13 cellular contexts compared by ENCODE assay signal in the genomic region with DNA sequence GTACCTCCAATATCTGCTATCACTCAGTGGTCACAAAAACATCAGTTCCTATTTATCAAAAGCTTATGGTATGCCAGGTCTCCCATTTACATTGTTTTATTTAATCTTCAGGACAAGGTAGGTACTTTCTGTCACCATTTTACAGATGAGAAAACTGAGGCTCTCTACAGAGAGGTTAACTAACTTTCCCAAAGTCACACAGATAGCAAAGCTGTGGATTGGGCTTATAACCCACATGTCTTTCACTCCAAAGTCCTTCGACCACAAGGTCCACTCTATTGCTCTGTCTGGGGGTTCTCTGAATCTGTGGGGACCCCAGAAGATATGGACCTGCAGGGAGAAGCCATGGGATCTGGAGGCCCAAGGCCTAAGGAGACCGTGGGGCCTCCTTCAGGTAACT. TPM values are rescaled to one million over a fixed set of nuclear protein-coding genes. Genes with fewer than 3 reads are reported as not detected.
A peak's percentile ranks its signal among the peaks of the same experiment; 100 is the strongest.
DNase-seq lines count a peak whose midpoint lies in the region; ATAC-seq, FAIRE-seq and TF ChIP-seq lines count a peak whose summit lies in the region.
"Had no signal": no experiment of that assay in that cellular context is flagged by ENCODE, and none has a peak within 500 bp of the region (broad histone marks: within the 10 kb centered on the region; RNA-seq: fewer than 3 reads in every experiment).

No MANE protein-coding gene starts in this region.

- peak overlapping the region; percentile 69 for H3K4me2 ChIP-seq in HepG2 (ENCODE audit: low read depth, low read length)

- POLR2A ChIA-PET in HepG2 (lab: Yijun Ruan, JAX): interaction anchor here (0.7 to 1.5 kb wide), 4 partner anchors 13 to 244 kb away, joined by 3 to 4 read pairs (median 3); partner anchors contain the start of genes AHCYL1, GNAI3 and STRIP1

- H3K27ac ChIP-seq in HepG2 (ENCODE audit: extremely low read length, insufficient read depth, low read length) (no peak overlapping the region), right lobe of liver (peak overlapping the region in 1 of 3 donors; percentile 19)

- TF ChIP-seq EP300 in HepG2 (IDR thresholded peaks at IDR 0.05; ENCODE audit: low read depth in 2 of 2, low read length in 2 of 2) (no peak), HepG2 (CRISPR knock-in tag; IDR thresholded peaks at IDR 0.05; ENCODE audit: borderline replicate concordance) (no peak)

- intact Hi-C loops in HepG2 (cut with micrococcal nuclease; ENCODE audit: unreplicated experiment): loop anchor here (5.0 kb wide), 2 partner anchors 122 to 192 kb away; partner anchors contain the start of genes AHCYL1 and CSF1
- intact Hi-C loops in right lobe of liver (cut with DNase I): no loop called here
- intact Hi-C loops in activated T-helper 2 cell treated with anti-CD3 and anti-CD28 coated beads, Interferon-gamma antibody, Interleukin-2, Interleukin-4, amounts not matched to agents 10 μg/mL and 5 μg/mL and 100 μg/mL, durations not matched to agents 14 hours and 24 hours and 36 hours (cut with micrococcal nuclease): loop anchor here (1.0 to 5.0 kb wide), 5 partner anchors 12 to 194 kb away; partner anchors contain the start of gene AHCYL1

- BruUV-seq in HepG2 (replicated peaks; lab: Mats Ljungman, UMichigan): no TSS peak

- DNase-seq in HepG2 (ENCODE audit: low spot score): no peak
- DNase-seq in right lobe of liver: no peak
- DNase-seq in activated T-helper 2 cell treated with anti-CD3 and anti-CD28 coated beads, Interferon-gamma antibody, Interleukin-2, Interleukin-4, amounts not matched to agents 10 μg/mL and 5 μg/mL and 100 μg/mL, durations not matched to agents 14 hours and 24 hours and 36 hours (ENCODE audit: low spot score): no peak
- no peak for DNase-seq in mesothelial cell of epicardium (ENCODE audit: low spot score in 2 of 2, unreplicated experiment in 2 of 2)
- no peak for DNase-seq in D721Med (ENCODE audit: insufficient read length, low spot score)
- DNase-seq in GM12892 (ENCODE audit: insufficient read length): no peak
- DNase-seq in left lobe of liver (ENCODE audit: low spot score): no peak
- DNase-seq: mammary epithelial cell, NCI-H1417 treated with DMSO at 0.1 percent for 48 hours, SHP77 had no signal

- no peaks in the 10 kb centered on the region for H4K20me1 ChIP-seq in HepG2 (ENCODE audit: insufficient read depth, low read length)

- no peak for ATAC-seq in HepG2
- no peak for ATAC-seq in right lobe of liver
- ATAC-seq in left lobe of liver: no peak
- no peak for ATAC-seq in HG03196 (IDR thresholded peaks at IDR 0.05; ENCODE audit: unreplicated experiment)

- no peak overlapping the region for H3K9ac ChIP-seq in HepG2 (ENCODE audit: insufficient read depth, low read depth, low read length)

- H3K27me3 ChIP-seq in HepG2 (ENCODE audit: control insufficient read depth in 1 of 2, insufficient read depth in 2 of 2, low read length in 2 of 2) (no peaks in the 10 kb centered on the region), right lobe of liver (no peaks in the 10 kb centered on the region)

- 60% methylated on average over 2 of the region's 2 CpGs for WGBS in HepG2 (ENCODE audit: low lambda C conversion rate)
- 56% methylated on average over 1 of the region's 2 CpGs for WGBS in right lobe of liver (ENCODE audit: insufficient coverage, low coverage, low lambda C conversion rate, missing lambda C conversion rate)

- H3K4me1 ChIP-seq in HepG2 (ENCODE audit: insufficient read depth, low read length) (peaks cover 82% of the 10 kb centered on the region), right lobe of liver (peaks cover 0 to 19% (median 0%) of the 10 kb centered on the region in 4 donors)

- peak overlapping the region; percentile 21 for H3K4me3 Mint-ChIP-seq in activated T-helper 2 cell treated with anti-CD3 and anti-CD28 coated beads, Interferon-gamma antibody, Interleukin-2, Interleukin-4, amounts not matched to agents 10 μg/mL and 5 μg/mL and 100 μg/mL, durations not matched to agents 14 hours and 24 hours and 36 hours (ENCODE audit: low read depth)
- no peak overlapping the region for H3K4me3 Mint-ChIP-seq in mesothelial cell of epicardium

- H3K36me3 ChIP-seq in HepG2 (replicated peaks in 1 of 2; ENCODE audit: control insufficient read depth in 1 of 2, insufficient read depth in 2 of 2, low read length in 2 of 2) (no peaks in the 10 kb centered on the region), right lobe of liver (no peaks in the 10 kb centered on the region)

- no peaks in the 10 kb centered on the region for H3K9me3 Mint-ChIP-seq in activated T-helper 2 cell treated with anti-CD3 and anti-CD28 coated beads, Interferon-gamma antibody, Interleukin-2, Interleukin-4, amounts not matched to agents 10 μg/mL and 5 μg/mL and 100 μg/mL, durations not matched to agents 14 hours and 24 hours and 36 hours
- no peaks in the 10 kb centered on the region for H3K9me3 Mint-ChIP-seq in mesothelial cell of epicardium

- no peaks in the 10 kb centered on the region for H3K27me3 Mint-ChIP-seq in activated T-helper 2 cell treated with anti-CD3 and anti-CD28 coated beads, Interferon-gamma antibody, Interleukin-2, Interleukin-4, amounts not matched to agents 10 μg/mL and 5 μg/mL and 100 μg/mL, durations not matched to agents 14 hours and 24 hours and 36 hours (ENCODE audit: low read depth)
- H3K27me3 Mint-ChIP-seq in mesothelial cell of epicardium (ENCODE audit: low read depth): no peaks in the 10 kb centered on the region

- no peak overlapping the region for H2AFZ ChIP-seq in HepG2 (ENCODE audit: low read length)

- TF ChIP-seq POLR2A in HepG2 (IDR thresholded peaks at IDR 0.05; ENCODE audit: insufficient read depth in 1 of 2, low read depth in 2 of 2, low read length in 2 of 2): no peak
- no peak for TF ChIP-seq POLR2A in right lobe of liver (IDR thresholded peaks at IDR 0.05)
- no peak for TF ChIP-seq POLR2A in GM12892 (IDR thresholded peaks at IDR 0.05; ENCODE audit: low read depth, low read length)

- peaks cover 75% of the 10 kb centered on the region for H3K4me1 Mint-ChIP-seq in activated T-helper 2 cell treated with anti-CD3 and anti-CD28 coated beads, Interferon-gamma antibody, Interleukin-2, Interleukin-4, amounts not matched to agents 10 μg/mL and 5 μg/mL and 100 μg/mL, durations not matched to agents 14 hours and 24 hours and 36 hours (ENCODE audit: low read depth)
- peaks cover 88% of the 10 kb centered on the region for H3K4me1 Mint-ChIP-seq in mesothelial cell of epicardium

- H3K4me3 ChIP-seq in HepG2 (replicated peaks in 1 of 3; ENCODE audit: insufficient read depth in 1 of 3, low read depth in 2 of 3, low read length in 3 of 3) (peak overlapping the region in 1 of 3 experiments; percentile 54; a peak in 1 of 6 replicates), right lobe of liver (no peak overlapping the region)

- H3K9me3 ChIP-seq in HepG2 (ENCODE audit: low read length): no peaks in the 10 kb centered on the region
- no peaks in the 10 kb centered on the region for H3K9me3 ChIP-seq in right lobe of liver

- in situ Hi-C loops in HepG2 (cut with HindIII; ENCODE audit: extremely low pct_ligation_motif_present, low pct_unique_long_range_greater_than_20kb): no loop called here

- H3K27ac Mint-ChIP-seq in activated T-helper 2 cell treated with anti-CD3 and anti-CD28 coated beads, Interferon-gamma antibody, Interleukin-2, Interleukin-4, amounts not matched to agents 10 μg/mL and 5 μg/mL and 100 μg/mL, durations not matched to agents 14 hours and 24 hours and 36 hours: peak overlapping the region; percentile 97
- peak overlapping the region; percentile 71 for H3K27ac Mint-ChIP-seq in mesothelial cell of epicardium

- TF ChIP-seq RAD21 in HepG2 (CRISPR knock-in tag; IDR thresholded peaks at IDR 0.05): no peak

- no peak for TF ChIP-seq CTCF in HepG2 (CRISPR knock-in tag; IDR thresholded peaks at IDR 0.05)
- TF ChIP-seq CTCF in right lobe of liver (IDR thresholded peaks at IDR 0.05): no peak
- no peak for TF ChIP-seq CTCF in mesothelial cell of epicardium (IDR thresholded peaks at IDR 0.05; ENCODE audit: unreplicated experiment)
- no peak for TF ChIP-seq CTCF in D721Med (IDR thresholded peaks at IDR 0.05; ENCODE audit: insufficient read depth, missing control alignments)

- CTCF ChIA-PET in HepG2 (lab: Yijun Ruan, JAX; ENCODE audit: low intra/inter-chr PET ratio, low total read pairs): no interaction called here

- peaks cover 4% of the 10 kb centered on the region for H3K36me3 Mint-ChIP-seq in activated T-helper 2 cell treated with anti-CD3 and anti-CD28 coated beads, Interferon-gamma antibody, Interleukin-2, Interleukin-4, amounts not matched to agents 10 μg/mL and 5 μg/mL and 100 μg/mL, durations not matched to agents 14 hours and 24 hours and 36 hours (ENCODE audit: low read depth)
- H3K36me3 Mint-ChIP-seq in mesothelial cell of epicardium: no peaks in the 10 kb centered on the region

- FAIRE-seq in HepG2 (lab: Jason Lieb, UNC) (no peak), D721Med (lab: Jason Lieb, UNC) (no peak), GM12892 (lab: Jason Lieb, UNC) (no peak)

- H3K79me2 ChIP-seq in HepG2 (ENCODE audit: insufficient read depth, low read length): no peaks in the 10 kb centered on the region

RNA-seq across cellular contexts. Expression of gene EPS8L3, which starts 26.6 kb away (rescaled TPM):
- total RNA-seq in HepG2 (2016; rRNA removed; fragmentation: Illumina TruSeq; extraction: Trizol): 7.6 and 18.2 TPM in 2 replicates
- total RNA-seq in HepG2 (2016; cell fraction: cytosol; rRNA removed; fragmentation: Illumina TruSeq; extraction: Trizol; ENCODE audit: low read depth): 3.1 and 3.5 TPM in 2 replicates
- total RNA-seq in HepG2 (2016; cell fraction: insoluble cytoplasmic fraction; rRNA removed; fragmentation: Illumina TruSeq; extraction: Trizol): 6.3 and 18.1 TPM in 2 replicates
- 4.6 and 5.1 TPM in 2 replicates for total RNA-seq in HepG2 (2016; cell fraction: membrane; rRNA removed; fragmentation: Illumina TruSeq; extraction: Trizol)
- 21.5 and 27.6 TPM in 2 replicates for total RNA-seq in HepG2 (2016; cell fraction: nucleus; rRNA removed; fragmentation: Illumina TruSeq; extraction: Trizol)
- 106 and 127 TPM in 2 replicates for polyA plus RNA-seq in HepG2 (2011; rRNA removed)
- polyA plus RNA-seq in HepG2 (2011; cell fraction: cytosol; rRNA removed): 24.6 and 30.4 TPM in 2 replicates
- polyA plus RNA-seq in HepG2 (2011; cell fraction: nucleus; rRNA removed): 854 and 1,047 TPM in 2 replicates
- polyA plus RNA-seq in HepG2 (2012): 79.1 and 95.8 TPM in 2 replicates
- 3.0 and 3.7 TPM in 2 replicates for polyA plus RNA-seq in HepG2 (2016; cell fraction: cytosol; fragmentation: Illumina TruSeq; extraction: Trizol; ENCODE audit: low read depth)
- polyA plus RNA-seq in HepG2 (2016; cell fraction: insoluble cytoplasmic fraction; fragmentation: Illumina TruSeq; extraction: Trizol; ENCODE audit: low read depth): 11.9 and 13.8 TPM in 2 replicates
- polyA plus RNA-seq in HepG2 (2016; cell fraction: membrane; fragmentation: Illumina TruSeq; extraction: Trizol; ENCODE audit: low read depth): 4.6 and 5.0 TPM in 2 replicates
- 139 and 140 TPM in 2 replicates for polyA plus RNA-seq in HepG2 (2016; cell fraction: nucleus; fragmentation: Illumina TruSeq; extraction: Trizol; ENCODE audit: insufficient read depth, low read depth)
- 2.2 and 43.5 TPM in 2 replicates for polyA minus RNA-seq in HepG2 (2011; rRNA and poly(A)+ RNA removed; ENCODE audit: low replicate concordance)
- 15.7 and 17.0 TPM in 2 replicates for polyA minus RNA-seq in HepG2 (2011; cell fraction: cytosol; rRNA and poly(A)+ RNA removed)
- polyA minus RNA-seq in HepG2 (2011; cell fraction: nucleus; rRNA and poly(A)+ RNA removed): 107 and 127 TPM in 2 replicates
- total RNA-seq in right lobe of liver: 1 to 10 TPM in 3 of 6 experiments, not detected in 3; 3.2 to 4.7 (median 3.3) TPM
- total RNA-seq in activated T-helper 2 cell treated with anti-CD3 and anti-CD28 coated beads, Interferon-gamma antibody, Interleukin-2, Interleukin-4, amounts not matched to agents 10 μg/mL and 5 μg/mL and 100 μg/mL, durations not matched to agents 14 hours and 24 hours and 36 hours: not detected in 2 replicates
- 0.13 to 0.34 TPM in 2 of 3 replicates, not detected in the other for total RNA-seq in mesothelial cell of epicardium
- not detected for polyA plus RNA-seq in GM12892 (2012; ENCODE audit: missing spikeins)
- total RNA-seq in left lobe of liver: 0.15 TPM
- total RNA-seq: epithelial cell of proximal tubule, mammary epithelial cell, posterior vena cava had no signal
- polyA plus RNA-seq: mammary epithelial cell had no signal

RNA-seq across cellular contexts. Expression of gene GSTM3, which starts 49.5 kb away (rescaled TPM):
- total RNA-seq in HepG2 (2016; rRNA removed; fragmentation: Illumina TruSeq; extraction: Trizol): 127 and 150 TPM in 2 replicates
- 35.2 and 40.3 TPM in 2 replicates for total RNA-seq in HepG2 (2016; cell fraction: cytosol; rRNA removed; fragmentation: Illumina TruSeq; extraction: Trizol; ENCODE audit: low read depth)
- total RNA-seq in HepG2 (2016; cell fraction: insoluble cytoplasmic fraction; rRNA removed; fragmentation: Illumina TruSeq; extraction: Trizol): 127 and 162 TPM in 2 replicates
- 35.2 and 39.0 TPM in 2 replicates for total RNA-seq in HepG2 (2016; cell fraction: membrane; rRNA removed; fragmentation: Illumina TruSeq; extraction: Trizol)
- total RNA-seq in HepG2 (2016; cell fraction: nucleus; rRNA removed; fragmentation: Illumina TruSeq; extraction: Trizol): 49.3 and 64.9 TPM in 2 replicates
- 124 and 142 TPM in 2 replicates for polyA plus RNA-seq in HepG2 (2011; rRNA removed)
- polyA plus RNA-seq in HepG2 (2011; cell fraction: cytosol; rRNA removed): 105 and 126 TPM in 2 replicates
- polyA plus RNA-seq in HepG2 (2011; cell fraction: nucleus; rRNA removed): 39.2 and 41.5 TPM in 2 replicates
- polyA plus RNA-seq in HepG2 (2012): 102 and 104 TPM in 2 replicates
- 37.0 and 38.1 TPM in 2 replicates for polyA plus RNA-seq in HepG2 (2016; cell fraction: cytosol; fragmentation: Illumina TruSeq; extraction: Trizol; ENCODE audit: low read depth)
- 128 and 138 TPM in 2 replicates for polyA plus RNA-seq in HepG2 (2016; cell fraction: insoluble cytoplasmic fraction; fragmentation: Illumina TruSeq; extraction: Trizol; ENCODE audit: low read depth)
- polyA plus RNA-seq in HepG2 (2016; cell fraction: membrane; fragmentation: Illumina TruSeq; extraction: Trizol; ENCODE audit: low read depth): 28.9 and 29.1 TPM in 2 replicates
- 66.5 and 79.1 TPM in 2 replicates for polyA plus RNA-seq in HepG2 (2016; cell fraction: nucleus; fragmentation: Illumina TruSeq; extraction: Trizol; ENCODE audit: insufficient read depth, low read depth)
- 34.6 and 95.6 TPM in 2 replicates for polyA minus RNA-seq in HepG2 (2011; rRNA and poly(A)+ RNA removed; ENCODE audit: low replicate concordance)
- 31.6 and 39.1 TPM in 2 replicates for polyA minus RNA-seq in HepG2 (2011; cell fraction: cytosol; rRNA and poly(A)+ RNA removed)
- polyA minus RNA-seq in HepG2 (2011; cell fraction: nucleus; rRNA and poly(A)+ RNA removed): 15.7 and 24.2 TPM in 2 replicates
- 10 to 100 TPM in 3 of 6 experiments, 1 to 10 TPM in 3; 1.2 to 19.2 (median 10.6) TPM for total RNA-seq in right lobe of liver
- 11.2 and 13.6 TPM in 2 replicates for total RNA-seq in activated T-helper 2 cell treated with anti-CD3 and anti-CD28 coated beads, Interferon-gamma antibody, Interleukin-2, Interleukin-4, amounts not matched to agents 10 μg/mL and 5 μg/mL and 100 μg/mL, durations not matched to agents 14 hours and 24 hours and 36 hours
- 49.7 to 57.9 TPM (median 55.2 TPM) in 3 replicates for total RNA-seq in mesothelial cell of epicardium
- 3.1 TPM for polyA plus RNA-seq in GM12892 (2012; ENCODE audit: missing spikeins)
- total RNA-seq in left lobe of liver: 3.0 TPM

Comparison
In these comparisons a context has a peak if more than half of its experiments do, and no peak if none do; other contexts are left out.
1. intact Hi-C loops: an anchor here in HepG2 (5.0 kb wide) and activated T-helper 2 cell treated with anti-CD3 and anti-CD28 coated beads, Interferon-gamma antibody, Interleukin-2, Interleukin-4, amounts not matched to agents 10 μg/mL and 5 μg/mL and 100 μg/mL, durations not matched to agents 14 hours and 24 hours and 36 hours (1.0 to 5.0 kb wide); none called in right lobe of liver.